8 cellular contexts compared by ENCODE assay signal in the genomic region with DNA sequence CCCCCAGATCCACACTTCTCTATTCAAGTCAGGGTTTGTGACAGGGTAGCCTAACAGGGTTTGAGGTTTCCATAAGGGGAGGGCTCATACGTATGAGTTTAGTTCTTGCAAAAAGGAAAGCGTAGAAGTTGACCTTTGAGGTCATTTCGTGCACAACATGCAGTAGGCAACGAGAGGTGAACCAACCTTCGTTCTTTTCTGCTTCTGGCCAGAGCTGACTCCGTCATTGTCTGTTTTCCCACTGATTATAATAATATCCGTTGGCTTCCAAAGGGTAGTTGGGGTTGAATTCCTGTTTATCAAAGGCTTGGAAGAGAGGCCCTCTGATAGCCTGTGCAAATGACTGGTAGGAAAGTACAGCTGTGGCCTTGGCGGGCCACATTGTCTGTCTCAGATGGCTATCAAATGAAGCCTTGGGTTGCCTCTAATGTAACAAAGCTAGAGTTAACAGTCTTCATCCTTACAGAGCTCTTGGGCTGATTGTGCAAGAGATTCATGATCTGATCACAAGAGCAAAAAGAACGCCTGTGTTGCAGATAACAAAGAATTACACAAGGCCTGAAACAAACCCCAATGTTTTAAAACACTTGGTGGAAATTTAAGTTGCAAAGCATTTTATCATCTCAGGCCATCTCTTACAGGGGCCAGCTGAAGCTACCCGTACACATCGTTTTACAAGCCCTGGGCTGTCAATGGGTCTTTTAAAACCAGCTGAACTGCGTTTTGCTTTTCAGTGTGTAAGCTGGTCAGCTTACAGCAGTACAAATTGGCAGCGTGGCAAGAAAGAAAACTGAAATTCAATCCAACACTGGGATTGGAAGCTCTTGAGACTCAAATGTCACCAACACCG. TPM values are rescaled to one million over a fixed set of nuclear protein-coding genes. Genes with fewer than 3 reads are reported as not detected.
DNase-seq lines count a peak whose midpoint lies in the region; ATAC-seq and TF ChIP-seq lines count a peak whose summit lies in the region.

No MANE protein-coding gene starts in this region.

- H3K4me1 Mint-ChIP-seq in T-helper 2 cell treated with Interferon-gamma antibody and Interleukin-4, amounts not matched to agents 5 μg/mL and 100 μg/mL, for 36 hours (ENCODE audit: low read depth): peaks cover 69% of the 10 kb centered on the region
- H3K4me1 Mint-ChIP-seq in stimulated activated memory B cell treated with anti-CD40 and anti-IgM and Interleukin-4, amounts not matched to agents 10 μg/mL and 1 μg/mL and 100 μg/mL, for 72 hours: peaks cover 70% of the 10 kb centered on the region

- H3K4me3 Mint-ChIP-seq in T-helper 2 cell treated with Interferon-gamma antibody and Interleukin-4, amounts not matched to agents 5 μg/mL and 100 μg/mL, for 36 hours: peak overlapping the region; percentile 78
- H3K4me3 Mint-ChIP-seq in stimulated activated memory B cell treated with anti-CD40 and anti-IgM and Interleukin-4, amounts not matched to agents 10 μg/mL and 1 μg/mL and 100 μg/mL, for 72 hours: no peak overlapping the region

- TF ChIP-seq CTCF in GM20000 (IDR thresholded peaks at IDR 0.05; ENCODE audit: extremely low read depth, missing control alignments): no peak
- no peak for TF ChIP-seq CTCF in lower leg skin (IDR thresholded peaks at IDR 0.05)

- H3K4me3 ChIP-seq in lower leg skin (ENCODE audit: low read depth, poor library complexity, severe bottlenecking): no peak overlapping the region

- no peaks in the 10 kb centered on the region for H3K27me3 Mint-ChIP-seq in T-helper 2 cell treated with Interferon-gamma antibody and Interleukin-4, amounts not matched to agents 5 μg/mL and 100 μg/mL, for 36 hours (ENCODE audit: low read depth)
- no peaks in the 10 kb centered on the region for H3K27me3 Mint-ChIP-seq in stimulated activated memory B cell treated with anti-CD40 and anti-IgM and Interleukin-4, amounts not matched to agents 10 μg/mL and 1 μg/mL and 100 μg/mL, for 72 hours

- no peak for TF ChIP-seq POLR2A in lower leg skin (IDR thresholded peaks at IDR 0.05)

- DNase-seq in Kasumi-1 (lab: John Stamatoyannopoulos, UW) (peak; percentile 32 to 35), left cardiac atrium (no peak), GM20000 (ENCODE audit: low spot score) (no peak), lower leg skin (ENCODE audit: low spot score in 2 of 2) (no peak)
- peak; percentile 36 for DNase-seq in T-helper 2 cell treated with Interferon-gamma antibody and Interleukin-4, amounts not matched to agents 5 μg/mL and 100 μg/mL, for 36 hours (ENCODE audit: low spot score)

- intact Hi-C loops in left cardiac atrium (cut with DNase I) (no loop called here), lower leg skin (cut with DNase I; ENCODE audit: low total_unique reads) (no loop called here)

- ATAC-seq in left cardiac atrium (peak; percentile 12 to 43), GM21526 (IDR thresholded peaks at IDR 0.05; ENCODE audit: low FRiP score, unreplicated experiment) (no peak), GM18873 (IDR thresholded peaks at IDR 0.05; ENCODE audit: low FRiP score, unreplicated experiment) (no peak)
- peak; percentile 40 for ATAC-seq in stimulated activated memory B cell treated with anti-CD40 and anti-IgM and Interleukin-4, amounts not matched to agents 10 μg/mL and 1 μg/mL and 100 μg/mL, for 72 hours

- H3K9me3 Mint-ChIP-seq in T-helper 2 cell treated with Interferon-gamma antibody and Interleukin-4, amounts not matched to agents 5 μg/mL and 100 μg/mL, for 36 hours: no peaks in the 10 kb centered on the region
- no peaks in the 10 kb centered on the region for H3K9me3 Mint-ChIP-seq in stimulated activated memory B cell treated with anti-CD40 and anti-IgM and Interleukin-4, amounts not matched to agents 10 μg/mL and 1 μg/mL and 100 μg/mL, for 72 hours

- H3K36me3 Mint-ChIP-seq in T-helper 2 cell treated with Interferon-gamma antibody and Interleukin-4, amounts not matched to agents 5 μg/mL and 100 μg/mL, for 36 hours (ENCODE audit: low read depth): peaks cover 4% of the 10 kb centered on the region
- no peaks in the 10 kb centered on the region for H3K36me3 Mint-ChIP-seq in stimulated activated memory B cell treated with anti-CD40 and anti-IgM and Interleukin-4, amounts not matched to agents 10 μg/mL and 1 μg/mL and 100 μg/mL, for 72 hours

- WGBS in lower leg skin, 2 donors: 56 to 66% methylated on average over 14 of the region's 14 CpGs

- peak overlapping the region; percentile 90 for H3K27ac Mint-ChIP-seq in T-helper 2 cell treated with Interferon-gamma antibody and Interleukin-4, amounts not matched to agents 5 μg/mL and 100 μg/mL, for 36 hours
- H3K27ac Mint-ChIP-seq in stimulated activated memory B cell treated with anti-CD40 and anti-IgM and Interleukin-4, amounts not matched to agents 10 μg/mL and 1 μg/mL and 100 μg/mL, for 72 hours: peak overlapping the region; percentile 98

RNA-seq across cellular contexts. Expression of a gene that starts 46.1 kb away (rescaled TPM):
- total RNA-seq in left cardiac atrium: not detected
- total RNA-seq in lower leg skin: not detected

Comparison
In these comparisons a context has a peak if more than half of its experiments do, and no peak if none do; other contexts are left out.
1. DNase-seq: peak in Kasumi-1 (2 of 2) and T-helper 2 cell treated with Interferon-gamma antibody and Interleukin-4, amounts not matched to agents 5 μg/mL and 100 μg/mL, for 36 hours (single experiment); none in left cardiac atrium (single experiment), GM20000 (single experiment) and lower leg skin (0 of 2).
2. ATAC-seq: peak in left cardiac atrium (2 of 2) and stimulated activated memory B cell treated with anti-CD40 and anti-IgM and Interleukin-4, amounts not matched to agents 10 μg/mL and 1 μg/mL and 100 μg/mL, for 72 hours (single experiment); none in GM21526 (single experiment) and GM18873 (single experiment).